Comparison of ENCODE assay signal across 1 cellular context in the genomic region with DNA sequence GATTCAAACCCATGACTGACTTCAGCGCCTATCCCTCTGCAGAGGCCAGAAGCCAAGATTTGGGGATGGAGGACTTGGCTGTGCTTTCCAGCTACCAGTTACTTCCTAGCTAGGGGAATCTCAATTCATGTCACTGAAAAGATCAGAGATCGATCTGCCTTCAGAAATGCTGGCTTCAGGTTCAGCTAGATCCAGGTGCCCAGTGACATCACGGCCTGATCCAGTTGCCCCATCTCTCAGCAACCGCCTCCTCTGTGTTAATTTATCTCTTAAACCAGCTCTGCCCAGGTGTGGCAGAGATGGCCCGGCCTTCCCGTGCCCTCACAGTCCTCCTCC.
TF ChIP-seq lines count a peak whose summit lies in the region.

No MANE protein-coding gene starts in this region.

TF ChIP-seq in A549, 52 proteins besides CTCF, POLR2A, EP300 and RAD21 (continued from another document):
- TF ChIP-seq, protein P1, sequence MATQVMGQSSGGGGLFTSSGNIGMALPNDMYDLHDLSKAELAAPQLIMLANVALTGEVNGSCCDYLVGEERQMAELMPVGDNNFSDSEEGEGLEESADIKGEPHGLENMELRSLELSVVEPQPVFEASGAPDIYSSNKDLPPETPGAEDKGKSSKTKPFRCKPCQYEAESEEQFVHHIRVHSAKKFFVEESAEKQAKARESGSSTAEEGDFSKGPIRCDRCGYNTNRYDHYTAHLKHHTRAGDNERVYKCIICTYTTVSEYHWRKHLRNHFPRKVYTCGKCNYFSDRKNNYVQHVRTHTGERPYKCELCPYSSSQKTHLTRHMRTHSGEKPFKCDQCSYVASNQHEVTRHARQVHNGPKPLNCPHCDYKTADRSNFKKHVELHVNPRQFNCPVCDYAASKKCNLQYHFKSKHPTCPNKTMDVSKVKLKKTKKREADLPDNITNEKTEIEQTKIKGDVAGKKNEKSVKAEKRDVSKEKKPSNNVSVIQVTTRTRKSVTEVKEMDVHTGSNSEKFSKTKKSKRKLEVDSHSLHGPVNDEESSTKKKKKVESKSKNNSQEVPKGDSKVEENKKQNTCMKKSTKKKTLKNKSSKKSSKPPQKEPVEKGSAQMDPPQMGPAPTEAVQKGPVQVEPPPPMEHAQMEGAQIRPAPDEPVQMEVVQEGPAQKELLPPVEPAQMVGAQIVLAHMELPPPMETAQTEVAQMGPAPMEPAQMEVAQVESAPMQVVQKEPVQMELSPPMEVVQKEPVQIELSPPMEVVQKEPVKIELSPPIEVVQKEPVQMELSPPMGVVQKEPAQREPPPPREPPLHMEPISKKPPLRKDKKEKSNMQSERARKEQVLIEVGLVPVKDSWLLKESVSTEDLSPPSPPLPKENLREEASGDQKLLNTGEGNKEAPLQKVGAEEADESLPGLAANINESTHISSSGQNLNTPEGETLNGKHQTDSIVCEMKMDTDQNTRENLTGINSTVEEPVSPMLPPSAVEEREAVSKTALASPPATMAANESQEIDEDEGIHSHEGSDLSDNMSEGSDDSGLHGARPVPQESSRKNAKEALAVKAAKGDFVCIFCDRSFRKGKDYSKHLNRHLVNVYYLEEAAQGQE (IDR thresholded peaks at IDR 0.05) = no peak
- no peak for TF ChIP-seq MYC (IDR thresholded peaks at IDR 0.05; ENCODE audit: borderline replicate concordance, low read length)
